10 cellular contexts compared by ENCODE assay signal in genomic region chr5:133993152-133993548, GRCh38. TPM values are rescaled to one million over a fixed set of nuclear protein-coding genes. Genes with fewer than 3 reads are reported as not detected.
DNase-seq lines count a peak whose midpoint lies in the region; ATAC-seq and TF ChIP-seq lines count a peak whose summit lies in the region.
"Had no signal": no experiment of that assay in that cellular context is flagged by ENCODE, and none has a peak within 500 bp of the region (broad histone marks: within the 10 kb centered on the region; RNA-seq: fewer than 3 reads in every experiment).

No MANE protein-coding gene starts in this region.

- H3K27ac Mint-ChIP-seq in chondrocyte (ENCODE audit: unreplicated experiment) = peak overlapping the region; percentile 85
- H3K27ac Mint-ChIP-seq in osteocyte (ENCODE audit: unreplicated experiment) = peak overlapping the region; percentile 52
- H3K27ac Mint-ChIP-seq: stimulated activated memory B cell treated with anti-CD40 and anti-IgM and Interleukin-4, amounts not matched to agents 10 μg/mL and 1 μg/mL and 100 μg/mL, for 72 hours had no signal

- no peak for ATAC-seq in GM19397 (IDR thresholded peaks at IDR 0.05; ENCODE audit: unreplicated experiment)
- ATAC-seq: stimulated activated memory B cell treated with anti-CD40 and anti-IgM and Interleukin-4, amounts not matched to agents 10 μg/mL and 1 μg/mL and 100 μg/mL, for 72 hours had no signal

- H3K4me3 Mint-ChIP-seq in chondrocyte (ENCODE audit: unreplicated experiment) (peak overlapping the region; percentile 20), osteocyte (ENCODE audit: unreplicated experiment) (no peak overlapping the region)
- H3K4me3 Mint-ChIP-seq: stimulated activated memory B cell treated with anti-CD40 and anti-IgM and Interleukin-4, amounts not matched to agents 10 μg/mL and 1 μg/mL and 100 μg/mL, for 72 hours had no signal

- H3K4me1 Mint-ChIP-seq in chondrocyte (ENCODE audit: low read depth) = peaks cover 69% of the 10 kb centered on the region
- H3K4me1 Mint-ChIP-seq in osteocyte (ENCODE audit: unreplicated experiment) = peaks cover 51% of the 10 kb centered on the region

- H3K9me3 Mint-ChIP-seq in chondrocyte (ENCODE audit: low read depth) = no peaks in the 10 kb centered on the region
- H3K9me3 Mint-ChIP-seq in osteocyte (ENCODE audit: unreplicated experiment) = no peaks in the 10 kb centered on the region
- H3K9me3 Mint-ChIP-seq: stimulated activated memory B cell treated with anti-CD40 and anti-IgM and Interleukin-4, amounts not matched to agents 10 μg/mL and 1 μg/mL and 100 μg/mL, for 72 hours had no signal

- TF ChIP-seq CTCF in LNCaP clone FGC (IDR thresholded peaks at IDR 0.05; ENCODE audit: control insufficient read depth, extremely low read depth, insufficient read depth) (no peak), chondrocyte (IDR thresholded peaks at IDR 0.05) (no peak), osteocyte (IDR thresholded peaks at IDR 0.05) (no peak)

- peaks cover 13% of the 10 kb centered on the region for H3K36me3 Mint-ChIP-seq in chondrocyte (ENCODE audit: low read depth)
- H3K36me3 Mint-ChIP-seq in osteocyte (ENCODE audit: unreplicated experiment) = peaks cover 14% of the 10 kb centered on the region

- H3K4me3 ChIP-seq in LNCaP clone FGC (ENCODE audit: low read depth, low read length) = no peak overlapping the region

- DNase-seq in DMS 273 (lab: John Stamatoyannopoulos, UW; ENCODE audit: unreplicated experiment) (peak; percentile 42), DMS 273 treated with DMSO at 0.1 percent for 48 hours (lab: John Stamatoyannopoulos, UW) (no peak), LNCaP clone FGC (ENCODE audit: low read depth) (peak; percentile 88), chondrocyte (ENCODE audit: low spot score) (no peak), osteocyte (ENCODE audit: extremely low spot score, unreplicated experiment) (no peak), islet precursor cell (no peak), NCI-H1417 treated with DMSO at 0.1 percent for 48 hours (lab: John Stamatoyannopoulos, UW) (no peak)
- DNase-seq: activated CD8-positive, alpha-beta memory T cell treated with anti-CD3 and anti-CD28 coated beads for 24 hours had no signal

- H3K27me3 Mint-ChIP-seq in chondrocyte (ENCODE audit: low read depth) (no peaks in the 10 kb centered on the region), osteocyte (ENCODE audit: unreplicated experiment) (no peaks in the 10 kb centered on the region)
- H3K27me3 Mint-ChIP-seq: stimulated activated memory B cell treated with anti-CD40 and anti-IgM and Interleukin-4, amounts not matched to agents 10 μg/mL and 1 μg/mL and 100 μg/mL, for 72 hours had no signal

RNA-seq across cellular contexts. Expression of gene VDAC1, which starts 11.6 kb away (rescaled TPM):
- 138 to 173 TPM (median 143 TPM) in 3 replicates for total RNA-seq in chondrocyte
- 115 and 119 TPM in 2 replicates for total RNA-seq in osteocyte

RNA-seq across cellular contexts. Expression of gene C5orf15, which starts 24.7 kb away (rescaled TPM):
- total RNA-seq in chondrocyte = 41.7 to 63.7 TPM (median 44.4 TPM) in 3 replicates
- 58.9 and 62.6 TPM in 2 replicates for total RNA-seq in osteocyte

Comparison
In these comparisons a context has a peak if more than half of its experiments do, and no peak if none do; other contexts are left out.
1. DNase-seq: peak in DMS 273 (single experiment) and LNCaP clone FGC (single experiment); none in DMS 273 treated with DMSO at 0.1 percent for 48 hours (single experiment), chondrocyte (single experiment), osteocyte (single experiment), islet precursor cell (single experiment) and NCI-H1417 treated with DMSO at 0.1 percent for 48 hours (single experiment).